ENCODE assay signal across 1 cellular context in the genomic region with DNA sequence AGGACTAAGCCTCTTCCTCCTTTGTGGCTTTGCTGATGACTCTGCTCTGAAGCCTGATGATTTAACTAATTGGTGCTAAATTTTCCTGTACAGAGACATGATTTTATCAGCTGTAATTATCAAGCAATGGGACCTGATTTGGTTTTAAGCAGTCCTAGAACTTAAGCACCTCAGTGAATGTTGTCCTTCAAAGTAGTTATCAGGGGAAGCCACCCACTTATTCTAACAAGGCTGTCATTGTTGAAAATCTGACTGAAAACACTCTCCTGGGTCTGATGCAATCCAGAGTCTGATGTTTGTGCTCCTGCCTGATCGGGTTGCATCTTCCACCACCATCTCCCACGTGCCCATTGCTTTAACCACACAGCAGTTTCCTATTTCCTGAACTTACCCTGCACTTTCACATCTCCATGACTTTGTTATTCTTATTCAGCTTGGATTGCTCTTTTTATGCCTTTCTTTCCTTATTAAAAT.
A peak's percentile ranks its signal among the peaks of the same experiment; 100 is the strongest.
TF ChIP-seq lines count a peak whose summit lies in the region.

No MANE protein-coding gene starts in this region.

TF ChIP-seq in GM12878, 131 proteins besides CTCF, POLR2A, EP300 and RAD21 (continued from another document):
- 0 out of 2 replicates have a peak, but pooled peaks have one; percentile 13 for TF ChIP-seq POLR2AphosphoS5 (IDR thresholded peaks at IDR 0.05; ENCODE audit: low read length)
- 0 out of 2 replicates have a peak, but pooled peaks have one; percentile 17 for TF ChIP-seq CREB1 (IDR thresholded peaks at IDR 0.05; ENCODE audit: low read depth)
- TF ChIP-seq PAX8 (IDR thresholded peaks at IDR 0.05): no peak
- TF ChIP-seq, protein P1, sequence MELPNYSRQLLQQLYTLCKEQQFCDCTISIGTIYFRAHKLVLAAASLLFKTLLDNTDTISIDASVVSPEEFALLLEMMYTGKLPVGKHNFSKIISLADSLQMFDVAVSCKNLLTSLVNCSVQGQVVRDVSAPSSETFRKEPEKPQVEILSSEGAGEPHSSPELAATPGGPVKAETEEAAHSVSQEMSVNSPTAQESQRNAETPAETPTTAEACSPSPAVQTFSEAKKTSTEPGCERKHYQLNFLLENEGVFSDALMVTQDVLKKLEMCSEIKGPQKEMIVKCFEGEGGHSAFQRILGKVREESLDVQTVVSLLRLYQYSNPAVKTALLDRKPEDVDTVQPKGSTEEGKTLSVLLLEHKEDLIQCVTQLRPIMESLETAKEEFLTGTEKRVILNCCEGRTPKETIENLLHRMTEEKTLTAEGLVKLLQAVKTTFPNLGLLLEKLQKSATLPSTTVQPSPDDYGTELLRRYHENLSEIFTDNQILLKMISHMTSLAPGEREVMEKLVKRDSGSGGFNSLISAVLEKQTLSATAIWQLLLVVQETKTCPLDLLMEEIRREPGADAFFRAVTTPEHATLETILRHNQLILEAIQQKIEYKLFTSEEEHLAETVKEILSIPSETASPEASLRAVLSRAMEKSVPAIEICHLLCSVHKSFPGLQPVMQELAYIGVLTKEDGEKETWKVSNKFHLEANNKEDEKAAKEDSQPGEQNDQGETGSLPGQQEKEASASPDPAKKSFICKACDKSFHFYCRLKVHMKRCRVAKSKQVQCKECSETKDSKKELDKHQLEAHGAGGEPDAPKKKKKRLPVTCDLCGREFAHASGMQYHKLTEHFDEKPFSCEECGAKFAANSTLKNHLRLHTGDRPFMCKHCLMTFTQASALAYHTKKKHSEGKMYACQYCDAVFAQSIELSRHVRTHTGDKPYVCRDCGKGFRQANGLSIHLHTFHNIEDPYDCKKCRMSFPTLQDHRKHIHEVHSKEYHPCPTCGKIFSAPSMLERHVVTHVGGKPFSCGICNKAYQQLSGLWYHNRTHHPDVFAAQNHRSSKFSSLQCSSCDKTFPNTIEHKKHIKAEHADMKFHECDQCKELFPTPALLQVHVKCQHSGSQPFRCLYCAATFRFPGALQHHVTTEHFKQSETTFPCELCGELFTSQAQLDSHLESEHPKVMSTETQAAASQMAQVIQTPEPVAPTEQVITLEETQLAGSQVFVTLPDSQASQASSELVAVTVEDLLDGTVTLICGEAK (IDR thresholded peaks at IDR 0.05; ENCODE audit: borderline replicate concordance): no peak
- peak; percentile 90 for TF ChIP-seq RUNX3 (IDR thresholded peaks at IDR 0.05; ENCODE audit: low read length)
- TF ChIP-seq MEF2B (IDR thresholded peaks at IDR 0.05; ENCODE audit: partially characterized antibody, poor library complexity, severe bottlenecking): peak; percentile 10
- peak in 1 of 2 experiments; percentile 52; a peak in 2 of 4 replicates for TF ChIP-seq ETV6 (conservative IDR thresholded peaks at IDR 0.05 in 1 of 2, IDR thresholded peaks at IDR 0.05 in 1 of 2; ENCODE audit: borderline replicate concordance in 1 of 2, low read depth in 1 of 2)
- no peak for TF ChIP-seq BRCA1 (IDR thresholded peaks at IDR 0.05; ENCODE audit: low read depth, low read length)
- TF ChIP-seq, protein P2, sequence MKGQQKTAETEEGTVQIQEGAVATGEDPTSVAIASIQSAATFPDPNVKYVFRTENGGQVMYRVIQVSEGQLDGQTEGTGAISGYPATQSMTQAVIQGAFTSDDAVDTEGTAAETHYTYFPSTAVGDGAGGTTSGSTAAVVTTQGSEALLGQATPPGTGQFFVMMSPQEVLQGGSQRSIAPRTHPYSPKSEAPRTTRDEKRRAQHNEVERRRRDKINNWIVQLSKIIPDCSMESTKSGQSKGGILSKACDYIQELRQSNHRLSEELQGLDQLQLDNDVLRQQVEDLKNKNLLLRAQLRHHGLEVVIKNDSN (IDR thresholded peaks at IDR 0.05; ENCODE audit: borderline replicate concordance, extremely low read length, insufficient read depth, low read depth, low read length): peak; percentile 17
- TF ChIP-seq MTA2 (IDR thresholded peaks at IDR 0.05; ENCODE audit: low read depth): peak; percentile 42; the same call in 1 of the 2 replicates
- no peak for TF ChIP-seq NR2F1 (conservative IDR thresholded peaks at IDR 0.05)
- peak; percentile 57 for TF ChIP-seq NFIC (IDR thresholded peaks at IDR 0.05; ENCODE audit: low read depth, low read length)
- TF ChIP-seq SPI1 (IDR thresholded peaks at IDR 0.05; ENCODE audit: borderline replicate concordance, insufficient read depth, low read depth, low read length): peak; percentile 24; the same call in 1 of the 2 replicates
- TF ChIP-seq, protein P3, sequence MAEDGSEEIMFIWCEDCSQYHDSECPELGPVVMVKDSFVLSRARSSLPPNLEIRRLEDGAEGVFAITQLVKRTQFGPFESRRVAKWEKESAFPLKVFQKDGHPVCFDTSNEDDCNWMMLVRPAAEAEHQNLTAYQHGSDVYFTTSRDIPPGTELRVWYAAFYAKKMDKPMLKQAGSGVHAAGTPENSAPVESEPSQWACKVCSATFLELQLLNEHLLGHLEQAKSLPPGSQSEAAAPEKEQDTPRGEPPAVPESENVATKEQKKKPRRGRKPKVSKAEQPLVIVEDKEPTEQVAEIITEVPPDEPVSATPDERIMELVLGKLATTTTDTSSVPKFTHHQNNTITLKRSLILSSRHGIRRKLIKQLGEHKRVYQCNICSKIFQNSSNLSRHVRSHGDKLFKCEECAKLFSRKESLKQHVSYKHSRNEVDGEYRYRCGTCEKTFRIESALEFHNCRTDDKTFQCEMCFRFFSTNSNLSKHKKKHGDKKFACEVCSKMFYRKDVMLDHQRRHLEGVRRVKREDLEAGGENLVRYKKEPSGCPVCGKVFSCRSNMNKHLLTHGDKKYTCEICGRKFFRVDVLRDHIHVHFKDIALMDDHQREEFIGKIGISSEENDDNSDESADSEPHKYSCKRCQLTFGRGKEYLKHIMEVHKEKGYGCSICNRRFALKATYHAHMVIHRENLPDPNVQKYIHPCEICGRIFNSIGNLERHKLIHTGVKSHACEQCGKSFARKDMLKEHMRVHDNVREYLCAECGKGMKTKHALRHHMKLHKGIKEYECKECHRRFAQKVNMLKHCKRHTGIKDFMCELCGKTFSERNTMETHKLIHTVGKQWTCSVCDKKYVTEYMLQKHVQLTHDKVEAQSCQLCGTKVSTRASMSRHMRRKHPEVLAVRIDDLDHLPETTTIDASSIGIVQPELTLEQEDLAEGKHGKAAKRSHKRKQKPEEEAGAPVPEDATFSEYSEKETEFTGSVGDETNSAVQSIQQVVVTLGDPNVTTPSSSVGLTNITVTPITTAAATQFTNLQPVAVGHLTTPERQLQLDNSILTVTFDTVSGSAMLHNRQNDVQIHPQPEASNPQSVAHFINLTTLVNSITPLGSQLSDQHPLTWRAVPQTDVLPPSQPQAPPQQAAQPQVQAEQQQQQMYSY (CRISPR knock-in tag; IDR thresholded peaks at IDR 0.05): no peak
- peak; percentile 10 for TF ChIP-seq SP1 (IDR thresholded peaks at IDR 0.05; ENCODE audit: low read depth, low read length)
- no peak for TF ChIP-seq NRF1 (conservative IDR thresholded peaks at IDR 0.05; ENCODE audit: low read depth, low read length)
- TF ChIP-seq PAX5 (IDR thresholded peaks at IDR 0.05; ENCODE audit: borderline replicate concordance, low read depth, low read length): peak; percentile 71; the same call in 1 of the 2 replicates
- peak; percentile 65 to 75; a peak in 2 of 4 replicates for TF ChIP-seq CEBPB (IDR thresholded peaks at IDR 0.05; ENCODE audit: borderline replicate concordance in 1 of 2, low read depth in 2 of 2, low read length in 2 of 2)
- peak; percentile 46; the same call in 1 of the 2 replicates for TF ChIP-seq ATF7 (IDR thresholded peaks at IDR 0.05; ENCODE audit: low read depth)
- peak; percentile 65; the same call in 1 of the 2 replicates for TF ChIP-seq ZBED1 (IDR thresholded peaks at IDR 0.05; ENCODE audit: borderline replicate concordance)
- TF ChIP-seq, protein P4, sequence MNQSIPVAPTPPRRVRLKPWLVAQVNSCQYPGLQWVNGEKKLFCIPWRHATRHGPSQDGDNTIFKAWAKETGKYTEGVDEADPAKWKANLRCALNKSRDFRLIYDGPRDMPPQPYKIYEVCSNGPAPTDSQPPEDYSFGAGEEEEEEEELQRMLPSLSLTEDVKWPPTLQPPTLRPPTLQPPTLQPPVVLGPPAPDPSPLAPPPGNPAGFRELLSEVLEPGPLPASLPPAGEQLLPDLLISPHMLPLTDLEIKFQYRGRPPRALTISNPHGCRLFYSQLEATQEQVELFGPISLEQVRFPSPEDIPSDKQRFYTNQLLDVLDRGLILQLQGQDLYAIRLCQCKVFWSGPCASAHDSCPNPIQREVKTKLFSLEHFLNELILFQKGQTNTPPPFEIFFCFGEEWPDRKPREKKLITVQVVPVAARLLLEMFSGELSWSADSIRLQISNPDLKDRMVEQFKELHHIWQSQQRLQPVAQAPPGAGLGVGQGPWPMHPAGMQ (IDR thresholded peaks at IDR 0.05; ENCODE audit: borderline replicate concordance): no peak
- TF ChIP-seq FOXK2 (IDR thresholded peaks at IDR 0.05): no peak
- TF ChIP-seq SUZ12 (IDR thresholded peaks at IDR 0.05; ENCODE audit: unreplicated experiment): no peak
- TF ChIP-seq IRF4 (IDR thresholded peaks at IDR 0.05; ENCODE audit: low read depth, low read length): peak; percentile 68; the same call in 1 of the 2 replicates
- peak; percentile 64 for TF ChIP-seq BCL11A (IDR thresholded peaks at IDR 0.05; ENCODE audit: low read depth, low read length)
- TF ChIP-seq, protein P5, sequence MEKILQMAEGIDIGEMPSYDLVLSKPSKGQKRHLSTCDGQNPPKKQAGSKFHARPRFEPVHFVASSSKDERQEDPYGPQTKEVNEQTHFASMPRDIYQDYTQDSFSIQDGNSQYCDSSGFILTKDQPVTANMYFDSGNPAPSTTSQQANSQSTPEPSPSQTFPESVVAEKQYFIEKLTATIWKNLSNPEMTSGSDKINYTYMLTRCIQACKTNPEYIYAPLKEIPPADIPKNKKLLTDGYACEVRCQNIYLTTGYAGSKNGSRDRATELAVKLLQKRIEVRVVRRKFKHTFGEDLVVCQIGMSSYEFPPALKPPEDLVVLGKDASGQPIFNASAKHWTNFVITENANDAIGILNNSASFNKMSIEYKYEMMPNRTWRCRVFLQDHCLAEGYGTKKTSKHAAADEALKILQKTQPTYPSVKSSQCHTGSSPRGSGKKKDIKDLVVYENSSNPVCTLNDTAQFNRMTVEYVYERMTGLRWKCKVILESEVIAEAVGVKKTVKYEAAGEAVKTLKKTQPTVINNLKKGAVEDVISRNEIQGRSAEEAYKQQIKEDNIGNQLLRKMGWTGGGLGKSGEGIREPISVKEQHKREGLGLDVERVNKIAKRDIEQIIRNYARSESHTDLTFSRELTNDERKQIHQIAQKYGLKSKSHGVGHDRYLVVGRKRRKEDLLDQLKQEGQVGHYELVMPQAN (conservative IDR thresholded peaks at IDR 0.05): no peak
- peak; percentile 79 to 81 for TF ChIP-seq IKZF2 (IDR thresholded peaks at IDR 0.05)
- TF ChIP-seq JUNB (IDR thresholded peaks at IDR 0.05): peak; percentile 56
- TF ChIP-seq EED (IDR thresholded peaks at IDR 0.05; ENCODE audit: low read depth): peak; percentile 93
- TF ChIP-seq CBFB (IDR thresholded peaks at IDR 0.05; ENCODE audit: low read depth): peak; percentile 75; the same call in 1 of the 2 replicates
- TF ChIP-seq, protein P6, sequence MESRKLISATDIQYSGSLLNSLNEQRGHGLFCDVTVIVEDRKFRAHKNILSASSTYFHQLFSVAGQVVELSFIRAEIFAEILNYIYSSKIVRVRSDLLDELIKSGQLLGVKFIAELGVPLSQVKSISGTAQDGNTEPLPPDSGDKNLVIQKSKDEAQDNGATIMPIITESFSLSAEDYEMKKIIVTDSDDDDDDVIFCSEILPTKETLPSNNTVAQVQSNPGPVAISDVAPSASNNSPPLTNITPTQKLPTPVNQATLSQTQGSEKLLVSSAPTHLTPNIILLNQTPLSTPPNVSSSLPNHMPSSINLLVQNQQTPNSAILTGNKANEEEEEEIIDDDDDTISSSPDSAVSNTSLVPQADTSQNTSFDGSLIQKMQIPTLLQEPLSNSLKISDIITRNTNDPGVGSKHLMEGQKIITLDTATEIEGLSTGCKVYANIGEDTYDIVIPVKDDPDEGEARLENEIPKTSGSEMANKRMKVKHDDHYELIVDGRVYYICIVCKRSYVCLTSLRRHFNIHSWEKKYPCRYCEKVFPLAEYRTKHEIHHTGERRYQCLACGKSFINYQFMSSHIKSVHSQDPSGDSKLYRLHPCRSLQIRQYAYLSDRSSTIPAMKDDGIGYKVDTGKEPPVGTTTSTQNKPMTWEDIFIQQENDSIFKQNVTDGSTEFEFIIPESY (IDR thresholded peaks at IDR 0.05): no peak
- peak; percentile 77 for TF ChIP-seq FOXM1 (IDR thresholded peaks at IDR 0.05; ENCODE audit: low read depth, low read length)
- no peak for TF ChIP-seq KLF5 (IDR thresholded peaks at IDR 0.05; ENCODE audit: partially characterized antibody)
- peak; percentile 77 to 80 for TF ChIP-seq BHLHE40 (IDR thresholded peaks at IDR 0.05; ENCODE audit: borderline replicate concordance in 1 of 2, low read depth in 2 of 2, low read length in 1 of 2)
- TF ChIP-seq ASH2L (IDR thresholded peaks at IDR 0.05; ENCODE audit: borderline replicate concordance, low read depth): no peak
- no peak for TF ChIP-seq POU2F2 (IDR thresholded peaks at IDR 0.05; ENCODE audit: borderline replicate concordance, low read depth, low read length)
- TF ChIP-seq CREM (IDR thresholded peaks at IDR 0.05; ENCODE audit: low read depth): peak; percentile 73
- TF ChIP-seq RAD51 (IDR thresholded peaks at IDR 0.05): peak; percentile 49; the same call in 1 of the 2 replicates
